Comparison of ENCODE assay signal across 28 cellular contexts in the genomic region with DNA sequence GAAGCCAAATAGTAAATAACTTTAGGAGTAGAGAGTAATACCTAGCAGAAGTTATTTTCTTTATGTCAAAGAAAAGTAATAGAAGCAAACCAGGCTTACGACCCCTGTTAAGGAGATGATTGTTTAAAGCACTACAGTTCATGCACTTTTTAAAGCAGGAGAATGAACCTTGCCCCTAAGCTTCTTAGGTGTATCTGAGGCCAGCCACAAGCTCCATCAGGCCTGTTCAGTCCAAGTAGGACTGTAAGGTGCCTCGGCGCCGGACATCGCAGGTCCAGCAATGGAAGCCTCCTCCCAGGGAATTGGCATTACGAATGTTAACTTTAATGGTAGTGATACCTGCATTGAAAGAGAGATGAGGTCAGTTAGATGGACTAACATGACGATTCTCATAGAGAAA. TPM values are rescaled to one million over a fixed set of nuclear protein-coding genes. Genes with fewer than 3 reads are reported as not detected.
"Had no signal": no experiment of that assay in that cellular context is flagged by ENCODE, and none has a peak within 500 bp of the region (broad histone marks: within the 10 kb centered on the region; RNA-seq: fewer than 3 reads in every experiment).

No MANE protein-coding gene starts in this region.

- H3K4me1 ChIP-seq: stomach, testis, transverse colon, upper lobe of left lung, vagina had no signal

- H3K36me3 ChIP-seq: thyroid gland had no signal

- H3K27me3 Mint-ChIP-seq: progenitor cell of endocrine pancreas; stimulated activated naive B cell treated with anti-CD40 and anti-IgM and Interleukin-4, amounts not matched to agents 10 μg/mL and 1 μg/mL and 100 μg/mL, for 72 hours had no signal

- H3K27ac ChIP-seq: left ventricle myocardium inferior, right atrium auricular region, skin epidermis, stomach, testis, thyroid gland, transverse colon, upper lobe of left lung, vagina had no signal

- H3K27ac Mint-ChIP-seq: naive thymus-derived CD4-positive, alpha-beta T cell; natural killer cell treated with Interleukin-12 subunit alpha and Interleukin-12 subunit beta and Interleukin-15 and Interleukin-18, amount 100 ng/mL, for 72 hours; progenitor cell of endocrine pancreas; stimulated activated naive B cell treated with anti-CD40 and anti-IgM and Interleukin-4, amounts not matched to agents 10 μg/mL and 1 μg/mL and 100 μg/mL, for 72 hours had no signal

- DNase-seq: hippocampal formation; left colon; left ventricle myocardium inferior; midbrain; mucosa of descending colon; naive thymus-derived CD4-positive, alpha-beta T cell; nucleus accumbens; stimulated activated CD4-positive, alpha-beta T cell treated with anti-CD3 and anti-CD28 coated beads, Interleukin-12 subunit alpha, Interleukin-12 subunit beta, amount 100 ng/mL, for 4 hours; stimulated activated CD4-positive, alpha-beta T cell treated with anti-CD3 and anti-CD28 coated beads, Interleukin-15, amount 100 ng/mL, for 24 hours; stimulated activated CD4-positive, alpha-beta T cell treated with anti-CD3 and anti-CD28 coated beads, Interleukin-2, amount 100 ng/mL, for 24 hours; stimulated activated CD4-positive, alpha-beta T cell treated with anti-CD3 and anti-CD28 coated beads, Interleukin-4, amount 100 ng/mL, for 1 hour; stimulated activated naive B cell treated with anti-CD40 and anti-IgM and Interleukin-4, amounts not matched to agents 10 μg/mL and 1 μg/mL and 100 μg/mL, for 72 hours; stimulated activated naive CD8-positive, alpha-beta T cell treated with anti-CD3 and anti-CD28 coated beads, Interleukin-15, Interleukin-2, amounts not matched to agents 100 U/mL and 50 U/mL, for 24 hours; stomach; testis; thyroid gland; transverse colon had no signal

- H3K4me3 Mint-ChIP-seq: naive thymus-derived CD4-positive, alpha-beta T cell; natural killer cell treated with Interleukin-12 subunit alpha and Interleukin-12 subunit beta and Interleukin-15 and Interleukin-18, amount 100 ng/mL, for 72 hours; neural crest cell; stimulated activated naive B cell treated with anti-CD40 and anti-IgM and Interleukin-4, amounts not matched to agents 10 μg/mL and 1 μg/mL and 100 μg/mL, for 72 hours had no signal

- ATAC-seq: left colon; mucosa of descending colon; naive thymus-derived CD4-positive, alpha-beta T cell; natural killer cell treated with Interleukin-12 subunit alpha and Interleukin-12 subunit beta and Interleukin-15 and Interleukin-18, amount 100 ng/mL, for 72 hours; sciatic nerve; stimulated activated naive B cell treated with anti-CD40 and anti-IgM and Interleukin-4, amounts not matched to agents 10 μg/mL and 1 μg/mL and 100 μg/mL, for 72 hours; stimulated activated naive CD8-positive, alpha-beta T cell treated with anti-CD3 and anti-CD28 coated beads, Interleukin-15, Interleukin-2, amounts not matched to agents 100 U/mL and 50 U/mL, for 24 hours had no signal

- FAIRE-seq: keratinocyte had no signal

- H3K9me3 ChIP-seq: left ventricle myocardium inferior, mucosa of descending colon, right atrium auricular region, stomach, testis, thyroid gland, transverse colon, upper lobe of left lung, vagina had no signal

- H3K9me3 Mint-ChIP-seq: naive thymus-derived CD4-positive, alpha-beta T cell; natural killer cell treated with Interleukin-12 subunit alpha and Interleukin-12 subunit beta and Interleukin-15 and Interleukin-18, amount 100 ng/mL, for 72 hours; neural crest cell; stimulated activated naive B cell treated with anti-CD40 and anti-IgM and Interleukin-4, amounts not matched to agents 10 μg/mL and 1 μg/mL and 100 μg/mL, for 72 hours had no signal

- H3K4me1 Mint-ChIP-seq: naive thymus-derived CD4-positive, alpha-beta T cell; neural crest cell; stimulated activated naive B cell treated with anti-CD40 and anti-IgM and Interleukin-4, amounts not matched to agents 10 μg/mL and 1 μg/mL and 100 μg/mL, for 72 hours had no signal

- H3K27me3 ChIP-seq: right atrium auricular region, stomach, testis, thyroid gland, transverse colon, upper lobe of left lung, vagina had no signal

- H3K36me3 Mint-ChIP-seq: naive thymus-derived CD4-positive, alpha-beta T cell; natural killer cell treated with Interleukin-12 subunit alpha and Interleukin-12 subunit beta and Interleukin-15 and Interleukin-18, amount 100 ng/mL, for 72 hours had no signal

- H3K4me3 ChIP-seq: left ventricle myocardium inferior, lung, mucosa of descending colon, right atrium auricular region, skin epidermis, stomach, testis, thyroid gland, transverse colon, upper lobe of left lung, vagina had no signal

RNA-seq across cellular contexts. Expression of gene GATM, which starts 16.5 kb away (rescaled TPM):
- total RNA-seq: osteocyte had no signal
